8 cellular contexts compared by ENCODE assay signal in the genomic region with DNA sequence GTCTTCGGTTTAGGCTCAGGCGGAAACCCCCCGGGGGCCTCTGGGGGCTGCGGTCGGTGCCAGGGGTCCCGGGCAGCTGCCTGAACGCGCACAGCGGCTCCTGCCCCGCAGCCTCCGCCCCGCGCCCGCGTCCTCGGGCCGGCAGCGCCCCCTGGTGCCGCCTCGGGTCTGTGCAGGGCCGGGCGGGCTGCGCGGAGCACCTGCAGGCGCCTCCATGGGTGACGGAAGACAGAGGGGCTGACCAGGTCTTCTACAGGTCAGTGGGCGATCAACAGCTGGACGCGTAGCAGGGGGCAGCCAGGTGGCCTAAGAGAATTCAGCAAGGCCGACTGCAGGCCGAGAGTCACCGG.
DNase-seq lines count a peak whose midpoint lies in the region; ATAC-seq and TF ChIP-seq lines count a peak whose summit lies in the region.
"Not testable (repeated sequence)": the region's sequence is repeated elsewhere in the genome, so short reads cannot be mapped to it uniquely, and the experiment has no call there.

No MANE protein-coding gene starts in this region.

- not testable (repeated sequence) for TF ChIP-seq RAD21 in neural cell (conservative IDR thresholded peaks at IDR 0.05)

- H3K9me3 ChIP-seq in Loucy (ENCODE audit: insufficient read depth, low read depth, low read length); fibroblast of lung (ENCODE audit: control insufficient read depth, insufficient read depth, low read depth, low read length); neural cell (ENCODE audit: low read length); aorta (ENCODE audit: control insufficient read depth, low read length): not testable (repeated sequence)

- H3K9me3 Mint-ChIP-seq in activated naive CD4-positive, alpha-beta T cell treated with anti-CD3 and anti-CD28 coated beads, Interleukin-2, amount 10 ng/mL, durations not matched to agents 7 days and 5 days, result not testable (repeated sequence)

- H3K4me2 ChIP-seq in Loucy (ENCODE audit: low read depth, low read length, poor library complexity, severe bottlenecking) (peak overlapping the region; percentile 37), fibroblast of lung (ENCODE audit: extremely low read depth, insufficient read depth, low read length) (peak overlapping the region; percentile 51)
- H3K4me2 ChIP-seq in neural cell (ENCODE audit: low read length), result not testable (repeated sequence)

- not testable (repeated sequence) for H4K20me1 ChIP-seq in Loucy (ENCODE audit: insufficient read depth, low read length, poor library complexity, severe bottlenecking); fibroblast of lung (ENCODE audit: control insufficient read depth, extremely low read depth, insufficient read depth, low read length); neural cell (ENCODE audit: insufficient read depth)

- intact Hi-C loops in aorta (cut with DNase I), result not testable (repeated sequence)

- not testable (repeated sequence) for TF ChIP-seq CTCF in Loucy (conservative IDR thresholded peaks at IDR 0.05; ENCODE audit: low read length); fibroblast of lung (conservative IDR thresholded peaks at IDR 0.05 in 1 of 2, IDR thresholded peaks at IDR 0.05 in 1 of 2; ENCODE audit: low read depth in 1 of 2, low read length in 2 of 2); neural cell (IDR thresholded peaks at IDR 0.05; ENCODE audit: poor library complexity, severe bottlenecking)

- H3K4me3 Mint-ChIP-seq in activated naive CD4-positive, alpha-beta T cell treated with anti-CD3 and anti-CD28 coated beads, Interleukin-2, amount 10 ng/mL, durations not matched to agents 7 days and 5 days, result peak overlapping the region; percentile 43

- ATAC-seq in GM18508 (IDR thresholded peaks at IDR 0.05; ENCODE audit: insufficient read depth, unreplicated experiment), result peak; percentile 57
- peak; percentile 86 for ATAC-seq in GM21528 (IDR thresholded peaks at IDR 0.05; ENCODE audit: low FRiP score, unreplicated experiment)
- peak; percentile 92 for ATAC-seq in HG03045 (IDR thresholded peaks at IDR 0.05; ENCODE audit: unreplicated experiment)
- ATAC-seq in aorta (ENCODE audit: low FRiP score), result peak; percentile 90

- H3K27me3 ChIP-seq in Loucy (ENCODE audit: insufficient read depth, low read length, poor library complexity, severe bottlenecking); fibroblast of lung (ENCODE audit: control insufficient read depth, insufficient read depth, low read length); neural cell (ENCODE audit: insufficient read depth, low read depth, low read length); aorta (ENCODE audit: control insufficient read depth in 1 of 2, insufficient read depth in 2 of 2, low read length in 1 of 2): not testable (repeated sequence)

- not testable (repeated sequence) for H2AFZ ChIP-seq in Loucy (ENCODE audit: low read length); fibroblast of lung (ENCODE audit: low read length); neural cell (ENCODE audit: low read depth, low read length)

- H3K27ac Mint-ChIP-seq in activated naive CD4-positive, alpha-beta T cell treated with anti-CD3 and anti-CD28 coated beads, Interleukin-2, amount 10 ng/mL, durations not matched to agents 7 days and 5 days, result not testable (repeated sequence)

- H3K27ac ChIP-seq in fibroblast of lung (ENCODE audit: insufficient read depth, low read length); neural cell (ENCODE audit: low read length); aorta (ENCODE audit: low read depth in 1 of 2, low read length in 2 of 2): not testable (repeated sequence)

- TF ChIP-seq EP300 in neural cell (conservative IDR thresholded peaks at IDR 0.05; ENCODE audit: poor library complexity, severe bottlenecking), result not testable (repeated sequence)

- whole genome bisulfite sequencing in aorta, 2 donors, result 0% methylated on average over 1 to 5 of the region's 32 CpGs

- H3K79me2 ChIP-seq in Loucy (ENCODE audit: insufficient read depth, low read length); fibroblast of lung (ENCODE audit: control insufficient read depth, insufficient read depth, low read length); neural cell (replicated peaks; ENCODE audit: insufficient read depth, low read length): not testable (repeated sequence)

- CTCF ChIA-PET in activated naive CD4-positive, alpha-beta T cell treated with anti-CD3 and anti-CD28 coated beads, Interleukin-2, amount 10 ng/mL, durations not matched to agents 7 days and 5 days (lab: Charles Lee), result not testable (repeated sequence)

- H3K4me1 ChIP-seq in Loucy (ENCODE audit: insufficient read depth, low read length, poor library complexity, severe bottlenecking); fibroblast of lung (ENCODE audit: control insufficient read depth, extremely low read depth, insufficient read depth, low read length); aorta (ENCODE audit: control insufficient read depth in 1 of 2, insufficient read depth in 2 of 2, low read length in 2 of 2): not testable (repeated sequence)

- H3K9me2 ChIP-seq in Loucy (replicated peaks; ENCODE audit: low read depth, low read length); neural cell (ENCODE audit: insufficient read depth, low read length): not testable (repeated sequence)

- not testable (repeated sequence) for H3K9ac ChIP-seq in Loucy (ENCODE audit: low read depth, low read length, poor library complexity, severe bottlenecking); fibroblast of lung (ENCODE audit: insufficient read depth, low read length); neural cell (ENCODE audit: low read length)

- H3K36me3 ChIP-seq in Loucy (ENCODE audit: insufficient read depth, low read length); fibroblast of lung (ENCODE audit: control insufficient read depth, insufficient read depth, low read length); neural cell (ENCODE audit: insufficient read depth, low read length); aorta (ENCODE audit: control insufficient read depth in 1 of 2, insufficient read depth in 2 of 2, low read length in 1 of 2): not testable (repeated sequence)

- H3K27me3 Mint-ChIP-seq in activated naive CD4-positive, alpha-beta T cell treated with anti-CD3 and anti-CD28 coated beads, Interleukin-2, amount 10 ng/mL, durations not matched to agents 7 days and 5 days, result peaks cover 14% of the 10 kb centered on the region

- H3F3A ChIP-seq in Loucy (ENCODE audit: low read depth); neural cell (ENCODE audit: insufficient read depth, low read length, poor library complexity, severe bottlenecking): not testable (repeated sequence)

- DNase-seq in activated naive CD4-positive, alpha-beta T cell treated with anti-CD3 and anti-CD28 coated beads, Interleukin-2, amount 10 ng/mL, durations not matched to agents 7 days and 5 days; fibroblast of lung (ENCODE audit: low read depth in 2 of 2); aorta: not testable (repeated sequence)

- H3K36me3 Mint-ChIP-seq in activated naive CD4-positive, alpha-beta T cell treated with anti-CD3 and anti-CD28 coated beads, Interleukin-2, amount 10 ng/mL, durations not matched to agents 7 days and 5 days, result not testable (repeated sequence)

- H3K4me3 ChIP-seq in Loucy (ENCODE audit: low read length, poor library complexity, severe bottlenecking); fibroblast of lung (replicated peaks in 1 of 4; ENCODE audit: control extremely low read depth in 1 of 4, insufficient read depth in 1 of 4, low read depth in 3 of 4, low read length in 4 of 4); aorta (ENCODE audit: low read length in 2 of 2): not testable (repeated sequence)
- H3K4me3 ChIP-seq in neural cell (ENCODE audit: low read length), result peak overlapping the region; percentile 53

- H3K4me1 Mint-ChIP-seq in activated naive CD4-positive, alpha-beta T cell treated with anti-CD3 and anti-CD28 coated beads, Interleukin-2, amount 10 ng/mL, durations not matched to agents 7 days and 5 days, result not testable (repeated sequence)
